19 cellular contexts compared by ENCODE assay signal in genomic region chr12:49937639-49938300, GRCh38. TPM values are rescaled to one million over a fixed set of nuclear protein-coding genes. Genes with fewer than 3 reads are reported as not detected.
DNase-seq lines count a peak whose midpoint lies in the region; TF ChIP-seq lines count a peak whose summit lies in the region.
"Had no signal": no experiment of that assay in that cellular context is flagged by ENCODE, and none has a peak within 500 bp of the region (broad histone marks: within the 10 kb centered on the region; RNA-seq: fewer than 3 reads in every experiment).

No MANE protein-coding gene starts in this region.

- DNase-seq in LHCN-M2 (ENCODE audit: low read depth) (peak; percentile 18), ecto neural progenitor cell (ENCODE audit: low spot score) (peak; percentile 42), RKO (ENCODE audit: low spot score) (no peak), cerebellum (ENCODE audit: low spot score) (no peak)
- no peak for DNase-seq in effector CD8-positive, alpha-beta T cell (lab: John Stamatoyannopoulos, UW)
- DNase-seq: activated CD4-positive, alpha-beta T cell treated with anti-CD3 and anti-CD28 coated beads for 4 hours; Calu3; colonic mucosa; immature natural killer cell; naive thymus-derived CD4-positive, alpha-beta T cell; NCI-H1417; NCI-H748 treated with DMSO at 0.1 percent for 48 hours; stimulated activated naive B cell treated with anti-CD40 and anti-IgM and Interleukin-4, amounts not matched to agents 10 μg/mL and 1 μg/mL and 100 μg/mL, for 72 hours; tibial artery had no signal

- no peak for TF ChIP-seq CTCF in parathyroid adenoma (IDR thresholded peaks at IDR 0.05)

- peak overlapping the region; percentile 8 for H2AFZ ChIP-seq in parathyroid adenoma

- no peaks in the 10 kb centered on the region for H3K36me3 ChIP-seq in parathyroid adenoma (ENCODE audit: control insufficient read depth, insufficient read depth, low read length)
- H3K36me3 ChIP-seq: colonic mucosa, tibial artery had no signal

- H3K79me2 ChIP-seq in parathyroid adenoma, result no peaks in the 10 kb centered on the region

- no peak overlapping the region for H3K4me3 ChIP-seq in parathyroid adenoma (ENCODE audit: low read depth, low read length)
- H3K4me3 ChIP-seq: colonic mucosa, tibial artery had no signal

- no peaks in the 10 kb centered on the region for H3K9me3 ChIP-seq in parathyroid adenoma (ENCODE audit: control insufficient read depth, low read length)
- H3K9me3 ChIP-seq: colonic mucosa, tibial artery had no signal

- H3K27ac ChIP-seq in parathyroid adenoma, result no peak overlapping the region
- H3K27ac ChIP-seq: colonic mucosa, tibial artery had no signal

- peaks cover 16% of the 10 kb centered on the region for H3K4me1 ChIP-seq in parathyroid adenoma
- H3K4me1 ChIP-seq: colonic mucosa, tibial artery had no signal

- no peak overlapping the region for H3K4me2 ChIP-seq in parathyroid adenoma (ENCODE audit: low read length)

- H3K9ac ChIP-seq in parathyroid adenoma, result no peak overlapping the region

- H3K27me3 ChIP-seq in parathyroid adenoma (ENCODE audit: control insufficient read depth, insufficient read depth, low read length), result no peaks in the 10 kb centered on the region
- H3K27me3 ChIP-seq: colonic mucosa, tibial artery had no signal

RNA-seq across cellular contexts. Expression of gene AQP2, which starts 12.8 kb away (rescaled TPM):
- not detected in 2 replicates for total RNA-seq in LHCN-M2 (2014; rRNA removed)
- not detected for polyA plus RNA-seq in LHCN-M2 (2012)
- not detected for total RNA-seq in cerebellum
- total RNA-seq: Calu3; colonic mucosa; epithelial cell of proximal tubule; lung microvascular endothelial cell; naive thymus-derived CD4-positive, alpha-beta T cell; PC-3; pulmonary artery endothelial cell had no signal
- polyA plus RNA-seq: immature natural killer cell; naive thymus-derived CD4-positive, alpha-beta T cell had no signal

RNA-seq across cellular contexts. Expression of gene AQP5, which starts 23.9 kb away (rescaled TPM):
- total RNA-seq in LHCN-M2 (2014; rRNA removed), result 0.11 TPM in 1 of 2 replicates, not detected in the other
- polyA plus RNA-seq in LHCN-M2 (2012), result not detected
- total RNA-seq in cerebellum, result 0.82 TPM
- total RNA-seq: colonic mucosa; epithelial cell of proximal tubule; lung microvascular endothelial cell; naive thymus-derived CD4-positive, alpha-beta T cell; PC-3 had no signal
- polyA plus RNA-seq: immature natural killer cell; naive thymus-derived CD4-positive, alpha-beta T cell had no signal

RNA-seq across cellular contexts. Expression of gene FAIM2, which starts 34.1 kb away (rescaled TPM):
- total RNA-seq in LHCN-M2 (2014; rRNA removed) (4.1 and 4.2 TPM in 2 replicates), cerebellum (14.1 TPM)
- polyA plus RNA-seq in LHCN-M2 (2012), result 1.7 TPM
- total RNA-seq: Calu3, epithelial cell of proximal tubule, lung microvascular endothelial cell, pulmonary artery endothelial cell had no signal
- polyA plus RNA-seq: naive thymus-derived CD4-positive, alpha-beta T cell had no signal

RNA-seq across cellular contexts. Expression of gene AQP6, which starts 35.0 kb away (rescaled TPM):
- total RNA-seq in LHCN-M2 (2014; rRNA removed) (not detected in 2 replicates), cerebellum (0.27 TPM)
- not detected for polyA plus RNA-seq in LHCN-M2 (2012)
- total RNA-seq: colonic mucosa; epithelial cell of proximal tubule; lung microvascular endothelial cell; naive thymus-derived CD4-positive, alpha-beta T cell; PC-3; pulmonary artery endothelial cell had no signal
- polyA plus RNA-seq: immature natural killer cell; naive thymus-derived CD4-positive, alpha-beta T cell had no signal

Comparison
In these comparisons a context has a peak if more than half of its experiments do, and no peak if none do; other contexts are left out.
1. DNase-seq: peak in LHCN-M2 (single experiment) and ecto neural progenitor cell (single experiment); none in effector CD8-positive, alpha-beta T cell (single experiment), RKO (single experiment) and cerebellum (single experiment).